In the genomic region with DNA sequence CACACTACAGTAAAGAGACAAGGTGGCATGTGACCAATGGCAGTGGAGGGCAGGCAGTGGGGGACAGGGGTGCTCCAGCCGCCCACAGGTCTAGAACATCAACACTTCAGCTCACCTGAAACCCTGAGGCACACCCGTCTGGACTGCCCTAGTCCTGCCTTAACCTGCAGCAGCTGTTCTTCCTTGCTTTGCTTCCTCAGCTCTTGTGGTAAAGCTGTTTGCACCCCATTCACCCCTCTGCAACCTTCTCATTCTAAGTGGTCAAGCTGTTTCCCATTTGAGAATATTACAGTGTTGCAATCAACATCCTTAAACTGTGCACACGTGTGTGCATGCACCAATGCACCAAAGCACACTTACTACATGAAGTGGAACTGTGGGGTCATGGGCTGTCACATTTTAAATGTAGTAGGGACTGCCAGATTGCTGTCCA, we compare ENCODE assay signal across 18 cellular contexts. TPM values are rescaled to one million over a fixed set of nuclear protein-coding genes. Genes with fewer than 3 reads are reported as not detected.
DNase-seq lines count a peak whose midpoint lies in the region; ATAC-seq and TF ChIP-seq lines count a peak whose summit lies in the region.
"Had no signal": no experiment of that assay in that cellular context is flagged by ENCODE, and none has a peak within 500 bp of the region (broad histone marks: within the 10 kb centered on the region; RNA-seq: fewer than 3 reads in every experiment).

No MANE protein-coding gene starts in this region.

- no peak overlapping the region for H3K4me3 Mint-ChIP-seq in type B pancreatic cell
- H3K4me3 Mint-ChIP-seq: activated CD4-positive, alpha-beta T cell treated with anti-CD3 and anti-CD28 coated beads, Interleukin-2, amount 10 ng/mL, durations not matched to agents 7 days and 5 days; CD14-positive monocyte had no signal

- H3K9me3 Mint-ChIP-seq in type B pancreatic cell = no peaks in the 10 kb centered on the region
- H3K9me3 Mint-ChIP-seq: activated CD4-positive, alpha-beta T cell treated with anti-CD3 and anti-CD28 coated beads, Interleukin-2, amount 10 ng/mL, durations not matched to agents 7 days and 5 days had no signal

- no peaks in the 10 kb centered on the region for H3K27me3 Mint-ChIP-seq in type B pancreatic cell

- no peak overlapping the region for H3K27ac Mint-ChIP-seq in type B pancreatic cell
- H3K27ac Mint-ChIP-seq: activated CD4-positive, alpha-beta T cell treated with anti-CD3 and anti-CD28 coated beads, Interleukin-2, amount 10 ng/mL, durations not matched to agents 7 days and 5 days; CD14-positive monocyte had no signal

- no peaks in the 10 kb centered on the region for H3K4me1 Mint-ChIP-seq in type B pancreatic cell (ENCODE audit: unreplicated experiment)
- H3K4me1 Mint-ChIP-seq: activated CD4-positive, alpha-beta T cell treated with anti-CD3 and anti-CD28 coated beads, Interleukin-2, amount 10 ng/mL, durations not matched to agents 7 days and 5 days; CD14-positive monocyte had no signal

- H3K36me3 Mint-ChIP-seq in type B pancreatic cell = no peaks in the 10 kb centered on the region
- H3K36me3 Mint-ChIP-seq: CD14-positive monocyte had no signal

- DNase-seq in NCI-H69 (lab: John Stamatoyannopoulos, UW) (peak; percentile 43), posterior vena cava (ENCODE audit: low spot score) (peak; percentile 14), NCI-H1105 treated with DMSO at 0.1 percent for 48 hours (lab: John Stamatoyannopoulos, UW) (no peak), type B pancreatic cell (ENCODE audit: extremely low spot score, unreplicated experiment) (no peak)
- DNase-seq: activated CD4-positive, alpha-beta T cell treated with anti-CD3 and anti-CD28 coated beads, Interleukin-2, amount 10 ng/mL, durations not matched to agents 7 days and 5 days; activated T-cell treated with anti-CD3 and anti-CD28 coated beads, Interleukin-2, amount 50 U/mL, for 48 hours; cerebellar nuclear complex; EL; foreskin fibroblast; left ventricle myocardium inferior; NCI-H2029 treated with DMSO at 0.1 percent for 48 hours; NCI-H526 treated with DMSO at 0.1 percent for 48 hours; SHP77; stimulated activated CD4-positive, alpha-beta T cell treated with anti-CD3 and anti-CD28 coated beads, Interleukin-12 subunit alpha, Interleukin-12 subunit beta, amount 100 ng/mL, for 4 hours had no signal

- ATAC-seq in GM18520 (IDR thresholded peaks at IDR 0.05; ENCODE audit: unreplicated experiment) = peak; percentile 37
- ATAC-seq in GM21360 (IDR thresholded peaks at IDR 0.05; ENCODE audit: unreplicated experiment) = peak; percentile 35
- ATAC-seq in HG03442 (IDR thresholded peaks at IDR 0.05; ENCODE audit: unreplicated experiment) = no peak

- intact Hi-C loops in posterior vena cava (cut with DNase I) = no loop called here

- TF ChIP-seq CTCF in type B pancreatic cell (conservative IDR thresholded peaks at IDR 0.05) = no peak

RNA-seq across cellular contexts. Expression of a gene that starts 32.3 kb away (rescaled TPM):
- total RNA-seq in posterior vena cava = 1 to 10 TPM; 2.7 to 4.5 TPM
- 4.2 and 4.3 TPM in 2 replicates for total RNA-seq in type B pancreatic cell (ENCODE audit: low replicate concordance)
- total RNA-seq: activated CD4-positive, alpha-beta T cell treated with anti-CD3 and anti-CD28 coated beads, Interleukin-2, amount 10 ng/mL, durations not matched to agents 7 days and 5 days; left ventricle myocardium inferior had no signal

Comparison
In these comparisons a context has a peak if more than half of its experiments do, and no peak if none do; other contexts are left out.
1. DNase-seq: peak in NCI-H69 (single experiment) and posterior vena cava (single experiment); none in NCI-H1105 treated with DMSO at 0.1 percent for 48 hours (single experiment) and type B pancreatic cell (single experiment).